ENCODE assay signal across 29 cellular contexts in genomic region chr2:76921006-76921405, GRCh38.
"Had no signal": no experiment of that assay in that cellular context is flagged by ENCODE, and none has a peak within 500 bp of the region (broad histone marks: within the 10 kb centered on the region; RNA-seq: fewer than 3 reads in every experiment).

No MANE protein-coding gene starts in this region.

- H3K79me2 ChIP-seq: parathyroid adenoma had no signal

- H3K4me3 Mint-ChIP-seq: natural killer cell; nephron; neural progenitor cell; stimulated activated memory B cell treated with anti-CD40 and anti-IgM and Interleukin-4, amounts not matched to agents 10 μg/mL and 1 μg/mL and 100 μg/mL, for 72 hours; stimulated activated naive CD8-positive, alpha-beta T cell treated with anti-CD3 and anti-CD28 coated beads, Interleukin-15, amount 100 ng/mL, for 72 hours had no signal

- H3K27ac Mint-ChIP-seq: natural killer cell; nephron; neural progenitor cell; progenitor cell of endocrine pancreas; stimulated activated memory B cell treated with anti-CD40 and anti-IgM and Interleukin-4, amounts not matched to agents 10 μg/mL and 1 μg/mL and 100 μg/mL, for 72 hours; stimulated activated naive CD8-positive, alpha-beta T cell treated with anti-CD3 and anti-CD28 coated beads, Interleukin-15, amount 100 ng/mL, for 72 hours had no signal

- FAIRE-seq: urothelium cell line had no signal

- H3K27me3 ChIP-seq: neural progenitor cell, ovary, spleen, thyroid gland, tibial nerve, upper lobe of left lung, vagina had no signal

- H3K27ac ChIP-seq: neural progenitor cell, ovary, parathyroid adenoma, psoas muscle, skin epidermis, spleen, thoracic aorta, thyroid gland, tibial nerve, upper lobe of left lung, vagina had no signal

- H3K36me3 Mint-ChIP-seq: natural killer cell; neural progenitor cell; stimulated activated memory B cell treated with anti-CD40 and anti-IgM and Interleukin-4, amounts not matched to agents 10 μg/mL and 1 μg/mL and 100 μg/mL, for 72 hours had no signal

- H3K36me3 ChIP-seq: neural progenitor cell, ovary, spleen, thoracic aorta, thyroid gland, tibial nerve, upper lobe of left lung, vagina had no signal

- H3K9me3 ChIP-seq: ovary, psoas muscle, spleen, thoracic aorta, thyroid gland, tibial nerve, upper lobe of left lung, vagina had no signal

- H3K4me1 ChIP-seq: neural progenitor cell, parathyroid adenoma, psoas muscle, spleen, thyroid gland, tibial nerve, upper lobe of left lung, vagina had no signal

- H3K9me3 Mint-ChIP-seq: nephron, neural progenitor cell had no signal

- H3K4me2 ChIP-seq: neural progenitor cell, smooth muscle cell had no signal

- H3K4me1 Mint-ChIP-seq: natural killer cell; nephron; stimulated activated memory B cell treated with anti-CD40 and anti-IgM and Interleukin-4, amounts not matched to agents 10 μg/mL and 1 μg/mL and 100 μg/mL, for 72 hours; stimulated activated naive CD8-positive, alpha-beta T cell treated with anti-CD3 and anti-CD28 coated beads, Interleukin-15, amount 100 ng/mL, for 72 hours had no signal

- DNase-seq: natural killer cell; occipital lobe; ovary; posterior cingulate gyrus; psoas muscle; right cardiac atrium; spleen; stimulated activated CD4-positive, alpha-beta T cell treated with anti-CD3 and anti-CD28 coated beads, Interleukin-12 subunit alpha, Interleukin-12 subunit beta, amount 100 ng/mL, for 4 hours; stimulated activated CD4-positive, alpha-beta T cell treated with anti-CD3 and anti-CD28 coated beads, Interleukin-1b, Interleukin-23, amount 100 ng/mL, for 48 hours; stimulated activated CD4-positive, alpha-beta T cell treated with anti-CD3 and anti-CD28 coated beads, Interleukin-4, amount 100 ng/mL, for 1 hour; stimulated activated CD4-positive, alpha-beta T cell treated with anti-CD3 and anti-CD28 coated beads, Interleukin-4, amount 100 ng/mL, for 4 hours; stimulated activated CD8-positive, alpha-beta memory T cell treated with anti-CD3 and anti-CD28 coated beads, Interleukin-4, amount 100 ng/mL, for 48 hours; stimulated activated naive CD4-positive, alpha-beta T cell; stimulated activated naive CD8-positive, alpha-beta T cell treated with anti-CD3 and anti-CD28 coated beads, Interleukin-15, amount 100 ng/mL, for 72 hours; stimulated activated naive CD8-positive, alpha-beta T cell treated with anti-CD3 and anti-CD28 coated beads, Interleukin-15, Interleukin-2, amounts not matched to agents 100 U/mL and 50 U/mL, for 24 hours; thyroid gland; upper lobe of left lung had no signal

- H3K4me3 ChIP-seq: neural progenitor cell, ovary, psoas muscle, skin epidermis, smooth muscle cell, spleen, thoracic aorta, thyroid gland, tibial nerve, upper lobe of left lung, vagina had no signal

- H3K9ac ChIP-seq: neural progenitor cell, parathyroid adenoma had no signal

- ATAC-seq: natural killer cell; psoas muscle; right cardiac atrium; sciatic nerve; stimulated activated memory B cell treated with anti-CD40 and anti-IgM and Interleukin-4, amounts not matched to agents 10 μg/mL and 1 μg/mL and 100 μg/mL, for 72 hours; stimulated activated naive CD8-positive, alpha-beta T cell treated with anti-CD3 and anti-CD28 coated beads, Interleukin-15, amount 100 ng/mL, for 72 hours; stimulated activated naive CD8-positive, alpha-beta T cell treated with anti-CD3 and anti-CD28 coated beads, Interleukin-15, Interleukin-2, amounts not matched to agents 100 U/mL and 50 U/mL, for 24 hours had no signal

- H2AFZ ChIP-seq: neural progenitor cell, parathyroid adenoma had no signal

- H3K27me3 Mint-ChIP-seq: progenitor cell of endocrine pancreas; stimulated activated memory B cell treated with anti-CD40 and anti-IgM and Interleukin-4, amounts not matched to agents 10 μg/mL and 1 μg/mL and 100 μg/mL, for 72 hours; stimulated activated naive CD8-positive, alpha-beta T cell treated with anti-CD3 and anti-CD28 coated beads, Interleukin-15, amount 100 ng/mL, for 72 hours had no signal
